In the genomic region with DNA sequence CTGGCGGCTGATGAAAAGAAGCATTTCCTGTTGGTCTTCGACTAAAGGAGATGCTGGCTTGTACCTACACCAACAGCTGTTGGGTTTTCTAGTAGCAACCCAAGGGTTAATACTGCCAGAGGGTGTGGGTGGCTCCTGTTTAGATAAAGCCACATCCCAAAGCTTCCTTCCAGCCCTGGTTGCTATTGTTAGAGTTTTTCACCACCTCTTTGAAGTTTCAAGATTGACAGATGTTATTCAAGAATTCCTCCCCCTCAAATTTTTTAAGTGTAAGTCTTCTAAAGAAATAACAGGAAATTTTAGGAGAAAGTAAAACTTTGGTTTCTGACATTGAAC, we compare ENCODE assay signal across 9 cellular contexts.
DNase-seq lines count a peak whose midpoint lies in the region; ATAC-seq lines count a peak whose summit lies in the region.
"Had no signal": no experiment of that assay in that cellular context is flagged by ENCODE, and none has a peak within 500 bp of the region (broad histone marks: within the 10 kb centered on the region; RNA-seq: fewer than 3 reads in every experiment).

No MANE protein-coding gene starts in this region.

- H3K4me3 Mint-ChIP-seq in activated CD4-positive, alpha-beta T cell treated with anti-CD3 and anti-CD28 coated beads, Interleukin-2, amount 10 ng/mL, durations not matched to agents 7 days and 5 days = peak overlapping the region; percentile 9

- ATAC-seq in GM19035 (IDR thresholded peaks at IDR 0.05; ENCODE audit: unreplicated experiment) (no peak), GM21786 (IDR thresholded peaks at IDR 0.05; ENCODE audit: unreplicated experiment) (no peak)

- CTCF ChIA-PET in activated CD4-positive, alpha-beta T cell treated with anti-CD3 and anti-CD28 coated beads, Interleukin-2, amount 10 ng/mL, durations not matched to agents 7 days and 5 days (lab: Charles Lee) = interaction anchor here (1.1 to 2.0 kb wide), 5 partner anchors 10 to 61 kb away, joined by 3 to 6 read pairs (median 4); partner anchors contain the start of gene TGFBR2

- H3K36me3 Mint-ChIP-seq in activated CD4-positive, alpha-beta T cell treated with anti-CD3 and anti-CD28 coated beads, Interleukin-2, amount 10 ng/mL, durations not matched to agents 7 days and 5 days (ENCODE audit: low read depth) = peaks cover 82% of the 10 kb centered on the region

- POLR2A ChIA-PET in activated CD4-positive, alpha-beta T cell treated with anti-CD3 and anti-CD28 coated beads, Interleukin-2, amount 10 ng/mL, durations not matched to agents 7 days and 5 days (lab: Charles Lee) = interaction anchor here (0.6 kb wide), 1 partner anchor 50 kb away, joined by 6 read pairs; no protein-coding TSS in a partner anchor

- H3K27ac Mint-ChIP-seq in activated CD4-positive, alpha-beta T cell treated with anti-CD3 and anti-CD28 coated beads, Interleukin-2, amount 10 ng/mL, durations not matched to agents 7 days and 5 days = peak overlapping the region; percentile 89

- no peaks in the 10 kb centered on the region for H3K27me3 Mint-ChIP-seq in activated CD4-positive, alpha-beta T cell treated with anti-CD3 and anti-CD28 coated beads, Interleukin-2, amount 10 ng/mL, durations not matched to agents 7 days and 5 days

- peaks cover 96% of the 10 kb centered on the region for H3K4me1 Mint-ChIP-seq in activated CD4-positive, alpha-beta T cell treated with anti-CD3 and anti-CD28 coated beads, Interleukin-2, amount 10 ng/mL, durations not matched to agents 7 days and 5 days

- peak; percentile 42 for DNase-seq in stimulated activated CD4-positive, alpha-beta T cell treated with anti-CD3 and anti-CD28 coated beads, Interleukin-4, amount 100 ng/mL, for 24 hours
- no peak for DNase-seq in stimulated activated CD4-positive, alpha-beta T cell treated with anti-CD3 and anti-CD28 coated beads, Interleukin-12 subunit alpha, Interleukin-12 subunit beta, amount 100 ng/mL, for 4 hours
- peak; percentile 67 for DNase-seq in activated CD4-positive, alpha-beta T cell treated with anti-CD3 and anti-CD28 coated beads, Interleukin-2, amount 10 ng/mL, durations not matched to agents 7 days and 5 days
- peak; percentile 92 for DNase-seq in islet precursor cell
- DNase-seq in NCI-H524 treated with DMSO at 0.1 percent for 48 hours (lab: John Stamatoyannopoulos, UW) = no peak
- no peak for DNase-seq in AG08396 (ENCODE audit: low spot score)
- DNase-seq: effector CD4-positive, alpha-beta T cell had no signal

- no peaks in the 10 kb centered on the region for H3K9me3 Mint-ChIP-seq in activated CD4-positive, alpha-beta T cell treated with anti-CD3 and anti-CD28 coated beads, Interleukin-2, amount 10 ng/mL, durations not matched to agents 7 days and 5 days

Comparison
In these comparisons a context has a peak if more than half of its experiments do, and no peak if none do; other contexts are left out.
1. DNase-seq: peak in stimulated activated CD4-positive, alpha-beta T cell treated with anti-CD3 and anti-CD28 coated beads, Interleukin-4, amount 100 ng/mL, for 24 hours (single experiment), activated CD4-positive, alpha-beta T cell treated with anti-CD3 and anti-CD28 coated beads, Interleukin-2, amount 10 ng/mL, durations not matched to agents 7 days and 5 days (single experiment) and islet precursor cell (single experiment); none in stimulated activated CD4-positive, alpha-beta T cell treated with anti-CD3 and anti-CD28 coated beads, Interleukin-12 subunit alpha, Interleukin-12 subunit beta, amount 100 ng/mL, for 4 hours (single experiment), NCI-H524 treated with DMSO at 0.1 percent for 48 hours (single experiment) and AG08396 (single experiment).